24 cellular contexts compared by ENCODE assay signal in genomic region chr2:190973262-190973661, GRCh38. TPM values are rescaled to one million over a fixed set of nuclear protein-coding genes. Genes with fewer than 3 reads are reported as not detected.
A peak's percentile ranks its signal among the peaks of the same experiment; 100 is the strongest.
DNase-seq lines count a peak whose midpoint lies in the region; ATAC-seq, FAIRE-seq and TF ChIP-seq lines count a peak whose summit lies in the region.
"Had no signal": no experiment of that assay in that cellular context is flagged by ENCODE, and none has a peak within 500 bp of the region (broad histone marks: within the 10 kb centered on the region; RNA-seq: fewer than 3 reads in every experiment).

No MANE protein-coding gene starts in this region.

- peaks cover 43% of the 10 kb centered on the region for H3K4me1 Mint-ChIP-seq in activated T-helper 1 cell treated with anti-CD3 and anti-CD28 coated beads, Interleukin-12 subunit alpha, Interleukin-12 subunit beta, Interleukin-2, Interleukin-4 antibody, amounts not matched to agents 30 ng/mL and 10 ng/mL and 1 ng/mL, durations not matched to agents 14 hours and 24 hours and 36 hours (ENCODE audit: low read depth)
- peaks cover 9% of the 10 kb centered on the region for H3K4me1 Mint-ChIP-seq in mesothelial cell of epicardium
- H3K4me1 Mint-ChIP-seq: naive B cell had no signal

- CTCF ChIA-PET in HepG2 (lab: Yijun Ruan, JAX; ENCODE audit: low intra/inter-chr PET ratio, low total read pairs), result no interaction called here

- H3K9me3 Mint-ChIP-seq in activated T-helper 1 cell treated with anti-CD3 and anti-CD28 coated beads, Interleukin-12 subunit alpha, Interleukin-12 subunit beta, Interleukin-2, Interleukin-4 antibody, amounts not matched to agents 30 ng/mL and 10 ng/mL and 1 ng/mL, durations not matched to agents 14 hours and 24 hours and 36 hours, result no peaks in the 10 kb centered on the region
- H3K9me3 Mint-ChIP-seq in mesothelial cell of epicardium, result no peaks in the 10 kb centered on the region
- H3K9me3 Mint-ChIP-seq: activated naive CD8-positive, alpha-beta T cell treated with anti-CD3 and anti-CD28 coated beads, Interleukin-2, amount 10 ng/mL, durations not matched to agents 7 days and 5 days; naive B cell had no signal

- no peak overlapping the region for H3K9ac ChIP-seq in HepG2 (ENCODE audit: insufficient read depth, low read depth, low read length)
- H3K9ac ChIP-seq: GM23248, KMS-11 had no signal

- H3K27me3 Mint-ChIP-seq in activated T-helper 1 cell treated with anti-CD3 and anti-CD28 coated beads, Interleukin-12 subunit alpha, Interleukin-12 subunit beta, Interleukin-2, Interleukin-4 antibody, amounts not matched to agents 30 ng/mL and 10 ng/mL and 1 ng/mL, durations not matched to agents 14 hours and 24 hours and 36 hours (ENCODE audit: insufficient read depth), result no peaks in the 10 kb centered on the region
- no peaks in the 10 kb centered on the region for H3K27me3 Mint-ChIP-seq in mesothelial cell of epicardium (ENCODE audit: low read depth)
- H3K27me3 Mint-ChIP-seq: activated naive CD8-positive, alpha-beta T cell treated with anti-CD3 and anti-CD28 coated beads, Interleukin-2, amount 10 ng/mL, durations not matched to agents 7 days and 5 days; naive B cell had no signal

- TF ChIP-seq POLR2A in HepG2 (IDR thresholded peaks at IDR 0.05; ENCODE audit: insufficient read depth in 1 of 2, low read depth in 2 of 2, low read length in 2 of 2), result no peak
- no peak for TF ChIP-seq POLR2A in right lobe of liver (IDR thresholded peaks at IDR 0.05)

- in situ Hi-C loops in HepG2 (cut with HindIII; ENCODE audit: extremely low pct_ligation_motif_present, low pct_unique_long_range_greater_than_20kb), result no loop called here

- no peak overlapping the region for H3K4me2 ChIP-seq in HepG2 (ENCODE audit: low read depth, low read length)
- H3K4me2 ChIP-seq: KMS-11, smooth muscle cell had no signal

- TF ChIP-seq EP300 in HepG2 (IDR thresholded peaks at IDR 0.05; ENCODE audit: low read depth in 2 of 2, low read length in 2 of 2) (no peak), HepG2 (CRISPR knock-in tag; IDR thresholded peaks at IDR 0.05; ENCODE audit: borderline replicate concordance) (no peak)

- POLR2A ChIA-PET in HepG2 (lab: Yijun Ruan, JAX), result no interaction called here

- no peaks in the 10 kb centered on the region for H3K4me1 ChIP-seq in HepG2 (ENCODE audit: insufficient read depth, low read length)
- no peaks in the 10 kb centered on the region for H3K4me1 ChIP-seq in right lobe of liver

- TF ChIP-seq CTCF in HepG2 (CRISPR knock-in tag; IDR thresholded peaks at IDR 0.05) (no peak), right lobe of liver (IDR thresholded peaks at IDR 0.05) (no peak), mesothelial cell of epicardium (IDR thresholded peaks at IDR 0.05; ENCODE audit: unreplicated experiment) (no peak)

- TF ChIP-seq RAD21 in HepG2 (CRISPR knock-in tag; IDR thresholded peaks at IDR 0.05), result no peak

- no peak for DNase-seq in HepG2 (ENCODE audit: low spot score)
- DNase-seq in right lobe of liver, result no peak
- DNase-seq in activated T-helper 1 cell treated with anti-CD3 and anti-CD28 coated beads, Interleukin-12 subunit alpha, Interleukin-12 subunit beta, Interleukin-2, Interleukin-4 antibody, amounts not matched to agents 30 ng/mL and 10 ng/mL and 1 ng/mL, durations not matched to agents 14 hours and 24 hours and 36 hours (ENCODE audit: low spot score), result no peak
- DNase-seq in mesothelial cell of epicardium (ENCODE audit: low spot score in 2 of 2, unreplicated experiment in 2 of 2), result no peak
- no peak for DNase-seq in iPS-NIHi7 (ENCODE audit: extremely low spot score)
- no peak for DNase-seq in OCI-M1 (lab: John Stamatoyannopoulos, UW)
- DNase-seq: activated naive CD8-positive, alpha-beta T cell treated with anti-CD3 and anti-CD28 coated beads, Interleukin-2, amount 10 ng/mL, durations not matched to agents 7 days and 5 days; dorsolateral prefrontal cortex; left lung; naive B cell; NCI-H1417 treated with DMSO at 0.1 percent for 48 hours; NCI-H2107; NCI-H446 treated with DMSO at 0.1 percent for 48 hours; RPMI8226; stimulated activated CD4-positive, alpha-beta T cell treated with anti-CD3 and anti-CD28 coated beads, Interleukin-1b, Interleukin-23, amount 100 ng/mL, for 48 hours; substantia nigra; upper lobe of left lung had no signal

- no peak overlapping the region for H2AFZ ChIP-seq in HepG2 (ENCODE audit: low read length)
- H2AFZ ChIP-seq: GM23248 had no signal

- no peaks in the 10 kb centered on the region for H3K27me3 ChIP-seq in HepG2 (ENCODE audit: control insufficient read depth in 1 of 2, insufficient read depth in 2 of 2, low read length in 2 of 2)
- H3K27me3 ChIP-seq in right lobe of liver, result no peaks in the 10 kb centered on the region
- H3K27me3 ChIP-seq: dorsolateral prefrontal cortex, left lung, upper lobe of left lung had no signal

- peaks cover 74% of the 10 kb centered on the region for H3K36me3 Mint-ChIP-seq in activated T-helper 1 cell treated with anti-CD3 and anti-CD28 coated beads, Interleukin-12 subunit alpha, Interleukin-12 subunit beta, Interleukin-2, Interleukin-4 antibody, amounts not matched to agents 30 ng/mL and 10 ng/mL and 1 ng/mL, durations not matched to agents 14 hours and 24 hours and 36 hours (ENCODE audit: low read depth)
- peaks cover 79% of the 10 kb centered on the region for H3K36me3 Mint-ChIP-seq in mesothelial cell of epicardium

- no peaks in the 10 kb centered on the region for H3K79me2 ChIP-seq in HepG2 (ENCODE audit: insufficient read depth, low read length)

- no peaks in the 10 kb centered on the region for H4K20me1 ChIP-seq in HepG2 (ENCODE audit: insufficient read depth, low read length)

- H3K9me3 ChIP-seq in HepG2 (ENCODE audit: low read length) (no peaks in the 10 kb centered on the region), right lobe of liver (no peaks in the 10 kb centered on the region)
- H3K9me3 ChIP-seq: left lung, upper lobe of left lung had no signal

- no peak for FAIRE-seq in HepG2 (lab: Jason Lieb, UNC)
- FAIRE-seq: islet of Langerhans had no signal

- no TSS peak for BruUV-seq in HepG2 (replicated peaks; lab: Mats Ljungman, UMichigan)

- 97% methylated on average over 1 of the region's 1 CpG for WGBS in HepG2 (ENCODE audit: low lambda C conversion rate)
- 78% methylated on average over 1 of the region's 1 CpG for WGBS in right lobe of liver (ENCODE audit: insufficient coverage, low coverage, low lambda C conversion rate, missing lambda C conversion rate)

- H3K27ac ChIP-seq in HepG2 (ENCODE audit: extremely low read length, insufficient read depth, low read length) (no peak overlapping the region), right lobe of liver (no peak overlapping the region)
- H3K27ac ChIP-seq: C4-2B, KMS-11 had no signal

- intact Hi-C loops in HepG2 (cut with micrococcal nuclease; ENCODE audit: unreplicated experiment), result no loop called here
- intact Hi-C loops in right lobe of liver (cut with DNase I), result no loop called here
- intact Hi-C loops in activated T-helper 1 cell treated with anti-CD3 and anti-CD28 coated beads, Interleukin-12 subunit alpha, Interleukin-12 subunit beta, Interleukin-2, Interleukin-4 antibody, amounts not matched to agents 30 ng/mL and 10 ng/mL and 1 ng/mL, durations not matched to agents 14 hours and 24 hours and 36 hours (cut with micrococcal nuclease), result no loop called here

- H3K4me3 Mint-ChIP-seq in activated T-helper 1 cell treated with anti-CD3 and anti-CD28 coated beads, Interleukin-12 subunit alpha, Interleukin-12 subunit beta, Interleukin-2, Interleukin-4 antibody, amounts not matched to agents 30 ng/mL and 10 ng/mL and 1 ng/mL, durations not matched to agents 14 hours and 24 hours and 36 hours, result no peak overlapping the region
- H3K4me3 Mint-ChIP-seq in mesothelial cell of epicardium, result no peak overlapping the region
- H3K4me3 Mint-ChIP-seq: activated naive CD8-positive, alpha-beta T cell treated with anti-CD3 and anti-CD28 coated beads, Interleukin-2, amount 10 ng/mL, durations not matched to agents 7 days and 5 days; naive B cell had no signal

- no peak overlapping the region for H3K4me3 ChIP-seq in HepG2 (replicated peaks in 1 of 3; ENCODE audit: insufficient read depth in 1 of 3, low read depth in 2 of 3, low read length in 3 of 3)
- no peak overlapping the region for H3K4me3 ChIP-seq in right lobe of liver
- H3K4me3 ChIP-seq: dorsolateral prefrontal cortex, GM23248, left lung, smooth muscle cell, upper lobe of left lung had no signal

- peak overlapping the region; percentile 63 for H3K27ac Mint-ChIP-seq in activated T-helper 1 cell treated with anti-CD3 and anti-CD28 coated beads, Interleukin-12 subunit alpha, Interleukin-12 subunit beta, Interleukin-2, Interleukin-4 antibody, amounts not matched to agents 30 ng/mL and 10 ng/mL and 1 ng/mL, durations not matched to agents 14 hours and 24 hours and 36 hours
- H3K27ac Mint-ChIP-seq in mesothelial cell of epicardium, result peak overlapping the region; percentile 88
- H3K27ac Mint-ChIP-seq: activated naive CD8-positive, alpha-beta T cell treated with anti-CD3 and anti-CD28 coated beads, Interleukin-2, amount 10 ng/mL, durations not matched to agents 7 days and 5 days had no signal

- H3K36me3 ChIP-seq in HepG2 (replicated peaks in 1 of 2; ENCODE audit: control insufficient read depth in 1 of 2, insufficient read depth in 2 of 2, low read length in 2 of 2), result peaks cover 39 to 89% of the 10 kb centered on the region in 2 experiments
- peaks cover 14 to 96% (median 52%) of the 10 kb centered on the region in 4 donors for H3K36me3 ChIP-seq in right lobe of liver

- ATAC-seq in HepG2 (no peak), right lobe of liver (no peak), HG02678 (IDR thresholded peaks at IDR 0.05; ENCODE audit: unreplicated experiment) (no peak)
- ATAC-seq: activated CD4-positive, CD25-positive, alpha-beta regulatory T cell treated with anti-CD3 and anti-CD28 coated beads, Interleukin-2, amount 50 U/mL, for 24 hours had no signal

RNA-seq across cellular contexts. Expression of gene STAT1, which starts 40.7 kb away (rescaled TPM):
- 59.6 and 90.6 TPM in 2 replicates for total RNA-seq in HepG2 (2016; rRNA removed; fragmentation: Illumina TruSeq; extraction: Trizol)
- total RNA-seq in HepG2 (2016; cell fraction: cytosol; rRNA removed; fragmentation: Illumina TruSeq; extraction: Trizol; ENCODE audit: low read depth), result 5.1 and 7.1 TPM in 2 replicates
- 57.7 and 86.9 TPM in 2 replicates for total RNA-seq in HepG2 (2016; cell fraction: insoluble cytoplasmic fraction; rRNA removed; fragmentation: Illumina TruSeq; extraction: Trizol)
- total RNA-seq in HepG2 (2016; cell fraction: membrane; rRNA removed; fragmentation: Illumina TruSeq; extraction: Trizol), result 19.3 and 19.4 TPM in 2 replicates
- 57.3 and 58.4 TPM in 2 replicates for total RNA-seq in HepG2 (2016; cell fraction: nucleus; rRNA removed; fragmentation: Illumina TruSeq; extraction: Trizol)
- 20.3 and 21.8 TPM in 2 replicates for polyA plus RNA-seq in HepG2 (2011; rRNA removed)
- polyA plus RNA-seq in HepG2 (2011; cell fraction: cytosol; rRNA removed), result 13.9 and 15.2 TPM in 2 replicates
- polyA plus RNA-seq in HepG2 (2011; cell fraction: nucleus; rRNA removed), result 22.3 and 28.1 TPM in 2 replicates
- polyA plus RNA-seq in HepG2 (2012), result 24.4 and 28.8 TPM in 2 replicates
- polyA plus RNA-seq in HepG2 (2016; cell fraction: cytosol; fragmentation: Illumina TruSeq; extraction: Trizol; ENCODE audit: low read depth), result 2.5 and 2.7 TPM in 2 replicates
- polyA plus RNA-seq in HepG2 (2016; cell fraction: insoluble cytoplasmic fraction; fragmentation: Illumina TruSeq; extraction: Trizol; ENCODE audit: low read depth), result 75.4 and 77.9 TPM in 2 replicates
- 8.3 and 8.6 TPM in 2 replicates for polyA plus RNA-seq in HepG2 (2016; cell fraction: membrane; fragmentation: Illumina TruSeq; extraction: Trizol; ENCODE audit: low read depth)
- polyA plus RNA-seq in HepG2 (2016; cell fraction: nucleus; fragmentation: Illumina TruSeq; extraction: Trizol; ENCODE audit: insufficient read depth, low read depth), result 42.8 and 45.3 TPM in 2 replicates
- 57.6 and 62.6 TPM in 2 replicates for polyA minus RNA-seq in HepG2 (2011; rRNA and poly(A)+ RNA removed; ENCODE audit: low replicate concordance)
- polyA minus RNA-seq in HepG2 (2011; cell fraction: cytosol; rRNA and poly(A)+ RNA removed), result 30.3 and 34.4 TPM in 2 replicates
- polyA minus RNA-seq in HepG2 (2011; cell fraction: nucleus; rRNA and poly(A)+ RNA removed), result 84.8 and 99.3 TPM in 2 replicates
- 10 to 100 TPM; 28.9 to 72.3 (median 48.5) TPM for total RNA-seq in right lobe of liver
- total RNA-seq in activated T-helper 1 cell treated with anti-CD3 and anti-CD28 coated beads, Interleukin-12 subunit alpha, Interleukin-12 subunit beta, Interleukin-2, Interleukin-4 antibody, amounts not matched to agents 30 ng/mL and 10 ng/mL and 1 ng/mL, durations not matched to agents 14 hours and 24 hours and 36 hours, result 129 and 136 TPM in 2 replicates
- total RNA-seq in mesothelial cell of epicardium, result 100 to 106 TPM (median 100 TPM) in 3 replicates
